Comparison of ENCODE assay signal across 2 cellular contexts in genomic region chr1:146022403-146023127, GRCh38.
A peak's percentile ranks its signal among the peaks of the same experiment; 100 is the strongest.
TF ChIP-seq lines count a peak whose summit lies in the region.

No MANE protein-coding gene starts in this region.

TF ChIP-seq in HEK293, 187 proteins besides CTCF, POLR2A, EP300 and RAD21:
- TF ChIP-seq TRIM28 (IDR thresholded peaks at IDR 0.05; ENCODE audit: borderline replicate concordance, low read length): no peak
- TF ChIP-seq ZNF366 (tag by site-specific recombination; conservative IDR thresholded peaks at IDR 0.05): peak; percentile 74

TF ChIP-seq in K562, 482 proteins besides CTCF, POLR2A, EP300 and RAD21 (continues in another document):
- TF ChIP-seq CUX1 (CRISPR knock-in tag; IDR thresholded peaks at IDR 0.05) (no peak), LCOR (CRISPR knock-in tag; IDR thresholded peaks at IDR 0.05) (no peak), ARHGAP35 (IDR thresholded peaks at IDR 0.05; ENCODE audit: partially characterized antibody) (no peak), MYNN (IDR thresholded peaks at IDR 0.05) (no peak), MYNN (CRISPR knock-in tag; IDR thresholded peaks at IDR 0.05) (no peak), PCBP2 (IDR thresholded peaks at IDR 0.05; ENCODE audit: low read depth, low read length, poor library complexity, severe bottlenecking) (peak; percentile 3), SPI1 (IDR thresholded peaks at IDR 0.05; ENCODE audit: borderline replicate concordance, low read depth, low read length) (no peak), KDM1A (IDR thresholded peaks at IDR 0.05) (no peak), SOX6 (IDR thresholded peaks at IDR 0.05) (no peak), CHD7 (IDR thresholded peaks at IDR 0.05; ENCODE audit: low read depth, low read length) (no peak), ELK1 (CRISPR knock-in tag; IDR thresholded peaks at IDR 0.05) (no peak), FOXJ2 (tag; IDR thresholded peaks at IDR 0.05) (no peak), MAFF (IDR thresholded peaks at IDR 0.05; ENCODE audit: low read length) (no peak), MLX (CRISPR knock-in tag; conservative IDR thresholded peaks at IDR 0.05) (no peak), HNRNPUL1 (IDR thresholded peaks at IDR 0.05; ENCODE audit: low read length) (no peak), NRF1 (conservative IDR thresholded peaks at IDR 0.05 in 1 of 2, IDR thresholded peaks at IDR 0.05 in 1 of 2) (no peak), TSC22D4 (tag; IDR thresholded peaks at IDR 0.05) (no peak)
- TF ChIP-seq, protein P1, sequence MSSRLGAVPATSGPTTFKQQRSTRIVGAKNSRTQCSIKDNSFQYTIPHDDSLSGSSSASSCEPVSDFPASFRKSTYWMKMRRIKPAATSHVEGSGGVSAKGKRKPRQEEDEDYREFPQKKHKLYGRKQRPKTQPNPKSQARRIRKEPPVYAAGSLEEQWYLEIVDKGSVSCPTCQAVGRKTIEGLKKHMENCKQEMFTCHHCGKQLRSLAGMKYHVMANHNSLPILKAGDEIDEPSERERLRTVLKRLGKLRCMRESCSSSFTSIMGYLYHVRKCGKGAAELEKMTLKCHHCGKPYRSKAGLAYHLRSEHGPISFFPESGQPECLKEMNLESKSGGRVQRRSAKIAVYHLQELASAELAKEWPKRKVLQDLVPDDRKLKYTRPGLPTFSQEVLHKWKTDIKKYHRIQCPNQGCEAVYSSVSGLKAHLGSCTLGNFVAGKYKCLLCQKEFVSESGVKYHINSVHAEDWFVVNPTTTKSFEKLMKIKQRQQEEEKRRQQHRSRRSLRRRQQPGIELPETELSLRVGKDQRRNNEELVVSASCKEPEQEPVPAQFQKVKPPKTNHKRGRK (tag; IDR thresholded peaks at IDR 0.05): peak; percentile 89
- TF ChIP-seq, protein P2, sequence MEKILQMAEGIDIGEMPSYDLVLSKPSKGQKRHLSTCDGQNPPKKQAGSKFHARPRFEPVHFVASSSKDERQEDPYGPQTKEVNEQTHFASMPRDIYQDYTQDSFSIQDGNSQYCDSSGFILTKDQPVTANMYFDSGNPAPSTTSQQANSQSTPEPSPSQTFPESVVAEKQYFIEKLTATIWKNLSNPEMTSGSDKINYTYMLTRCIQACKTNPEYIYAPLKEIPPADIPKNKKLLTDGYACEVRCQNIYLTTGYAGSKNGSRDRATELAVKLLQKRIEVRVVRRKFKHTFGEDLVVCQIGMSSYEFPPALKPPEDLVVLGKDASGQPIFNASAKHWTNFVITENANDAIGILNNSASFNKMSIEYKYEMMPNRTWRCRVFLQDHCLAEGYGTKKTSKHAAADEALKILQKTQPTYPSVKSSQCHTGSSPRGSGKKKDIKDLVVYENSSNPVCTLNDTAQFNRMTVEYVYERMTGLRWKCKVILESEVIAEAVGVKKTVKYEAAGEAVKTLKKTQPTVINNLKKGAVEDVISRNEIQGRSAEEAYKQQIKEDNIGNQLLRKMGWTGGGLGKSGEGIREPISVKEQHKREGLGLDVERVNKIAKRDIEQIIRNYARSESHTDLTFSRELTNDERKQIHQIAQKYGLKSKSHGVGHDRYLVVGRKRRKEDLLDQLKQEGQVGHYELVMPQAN (IDR thresholded peaks at IDR 0.05; ENCODE audit: borderline replicate concordance): no peak
- TF ChIP-seq, protein P3, sequence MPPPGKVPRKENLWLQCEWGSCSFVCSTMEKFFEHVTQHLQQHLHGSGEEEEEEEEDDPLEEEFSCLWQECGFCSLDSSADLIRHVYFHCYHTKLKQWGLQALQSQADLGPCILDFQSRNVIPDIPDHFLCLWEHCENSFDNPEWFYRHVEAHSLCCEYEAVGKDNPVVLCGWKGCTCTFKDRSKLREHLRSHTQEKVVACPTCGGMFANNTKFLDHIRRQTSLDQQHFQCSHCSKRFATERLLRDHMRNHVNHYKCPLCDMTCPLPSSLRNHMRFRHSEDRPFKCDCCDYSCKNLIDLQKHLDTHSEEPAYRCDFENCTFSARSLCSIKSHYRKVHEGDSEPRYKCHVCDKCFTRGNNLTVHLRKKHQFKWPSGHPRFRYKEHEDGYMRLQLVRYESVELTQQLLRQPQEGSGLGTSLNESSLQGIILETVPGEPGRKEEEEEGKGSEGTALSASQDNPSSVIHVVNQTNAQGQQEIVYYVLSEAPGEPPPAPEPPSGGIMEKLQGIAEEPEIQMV (tag; conservative IDR thresholded peaks at IDR 0.05; ENCODE audit: low read depth): 0 out of 2 replicates have a peak, but pooled peaks have one; percentile 44
- TF ChIP-seq, protein P4, sequence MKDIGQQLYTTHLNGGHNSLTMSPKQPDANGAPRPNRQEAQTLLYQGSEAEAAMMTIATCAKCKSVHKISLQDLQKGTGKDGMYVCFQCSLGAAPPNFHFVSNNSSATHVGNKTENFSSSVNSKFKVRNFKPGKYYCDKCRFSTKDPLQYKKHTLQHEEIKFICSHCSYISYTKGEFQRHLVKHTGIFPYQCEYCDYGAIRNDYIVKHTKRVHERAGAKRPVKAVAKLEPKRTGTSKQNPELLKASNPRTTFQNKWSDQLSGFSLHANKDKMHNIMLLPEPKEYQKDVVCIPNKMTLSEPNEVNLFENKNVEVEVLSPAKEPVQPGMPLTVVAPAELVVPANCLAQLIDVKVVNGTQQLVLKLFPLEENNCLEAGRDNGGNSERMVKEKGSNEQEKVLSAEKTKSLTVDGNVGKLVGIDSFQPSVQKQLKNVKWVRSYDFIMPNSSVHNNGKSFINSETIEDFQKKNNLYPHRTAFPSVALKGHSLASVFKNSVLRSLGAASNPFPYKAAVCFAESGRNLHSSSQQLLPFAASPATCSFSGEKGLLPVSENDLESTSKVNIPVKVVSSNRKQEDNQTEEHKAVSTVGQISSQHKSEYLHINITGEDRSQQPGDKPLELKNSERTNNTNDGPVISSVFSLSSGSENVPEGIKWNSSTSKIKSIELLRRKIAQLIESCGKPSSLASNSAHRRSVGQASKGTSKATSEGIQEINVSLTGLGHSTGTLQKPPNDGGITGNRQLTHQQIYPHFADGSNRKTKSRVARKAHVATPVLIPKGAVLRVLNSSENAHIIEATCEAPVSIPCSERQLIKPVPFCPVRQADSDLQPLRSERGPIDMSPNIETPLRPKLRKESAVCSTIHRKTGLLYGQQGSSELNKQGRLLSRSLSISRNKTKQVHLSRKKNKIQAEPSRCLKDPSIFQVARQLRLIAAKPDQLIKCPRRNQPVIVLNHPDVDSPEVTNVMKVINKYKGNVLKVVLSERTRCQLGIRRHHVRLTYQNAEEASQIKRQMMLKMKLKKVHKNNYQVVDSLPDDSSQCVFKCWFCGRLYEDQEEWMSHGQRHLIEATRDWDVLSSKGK (CRISPR knock-in tag; IDR thresholded peaks at IDR 0.05): no peak
